In the genomic region with DNA sequence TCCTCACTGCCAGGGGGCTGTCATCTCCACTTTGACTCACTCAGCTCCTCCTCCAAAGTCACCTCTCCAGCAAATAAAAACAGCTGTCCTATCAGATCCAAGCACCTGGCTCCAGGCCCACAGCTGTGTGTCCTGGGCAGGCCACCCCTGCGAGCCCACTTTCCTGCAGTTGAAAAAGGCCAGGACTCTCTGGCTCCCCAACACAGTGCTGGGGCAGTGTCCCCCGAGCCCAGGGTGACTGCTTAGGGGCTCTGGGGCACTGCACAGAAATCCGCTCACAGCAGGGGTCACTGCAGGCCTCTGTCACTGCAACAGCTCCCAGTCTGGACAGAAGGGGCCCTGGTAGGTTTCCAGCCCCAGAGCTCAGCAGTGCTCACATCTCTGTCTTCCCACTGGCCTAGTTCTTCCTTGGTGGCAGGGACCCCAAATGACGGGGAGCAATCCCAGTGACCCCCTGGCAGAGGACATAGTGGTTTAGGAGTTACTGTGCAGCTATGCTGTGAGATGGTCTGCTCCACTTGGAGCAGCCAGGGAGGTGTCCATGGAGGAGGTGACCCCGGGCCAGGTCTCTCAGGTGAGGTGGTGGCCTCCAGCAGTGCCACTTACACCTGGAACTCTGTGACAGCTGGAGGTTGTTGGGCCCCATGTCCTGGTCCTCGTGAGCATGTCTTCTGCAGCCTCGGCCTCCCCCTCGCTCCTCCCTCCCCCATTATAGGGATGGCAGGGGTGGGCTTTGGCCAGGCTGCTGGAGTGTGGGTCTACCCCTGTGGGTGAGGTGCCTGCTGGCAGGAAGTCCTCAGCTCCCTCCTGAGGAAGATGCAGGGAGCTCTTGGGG, we compare ENCODE assay signal across 12 cellular contexts. TPM values are rescaled to one million over a fixed set of nuclear protein-coding genes. Genes with fewer than 3 reads are reported as not detected.
DNase-seq lines count a peak whose midpoint lies in the region; ATAC-seq, FAIRE-seq and TF ChIP-seq lines count a peak whose summit lies in the region.
"Had no signal": no experiment of that assay in that cellular context is flagged by ENCODE, and none has a peak within 500 bp of the region (broad histone marks: within the 10 kb centered on the region; RNA-seq: fewer than 3 reads in every experiment).

No MANE protein-coding gene starts in this region.

- no peaks in the 10 kb centered on the region for H3K9me3 Mint-ChIP-seq in neural crest cell
- no peaks in the 10 kb centered on the region for H3K9me3 Mint-ChIP-seq in CD8-positive, alpha-beta memory T cell
- H3K9me3 Mint-ChIP-seq: activated naive CD8-positive, alpha-beta T cell treated with anti-CD3 and anti-CD28 coated beads, Interleukin-2, amount 10 ng/mL, durations not matched to agents 7 days and 5 days; T-helper 2 cell treated with Interferon-gamma antibody and Interleukin-4, amounts not matched to agents 5 μg/mL and 100 μg/mL, for 36 hours had no signal

- FAIRE-seq in D721Med (lab: Jason Lieb, UNC) = no peak

- TF ChIP-seq CTCF in D721Med (IDR thresholded peaks at IDR 0.05; ENCODE audit: insufficient read depth, missing control alignments) (peak; percentile 19), fibroblast of villous mesenchyme (IDR thresholded peaks at IDR 0.05; ENCODE audit: insufficient read depth, low read depth, low read length) (peak; percentile 25), neural crest cell (conservative IDR thresholded peaks at IDR 0.05) (no peak)

- H3K27me3 ChIP-seq in CD8-positive, alpha-beta memory T cell (ENCODE audit: insufficient read depth, low read length, poor library complexity, severe bottlenecking) = no peaks in the 10 kb centered on the region

- H3K4me3 ChIP-seq in fibroblast of villous mesenchyme (ENCODE audit: low read depth, low read length) = no peak overlapping the region
- no peak overlapping the region for H3K4me3 ChIP-seq in CD8-positive, alpha-beta memory T cell (ENCODE audit: low read length)
- H3K4me3 ChIP-seq: prostate gland had no signal

- peaks cover 9% of the 10 kb centered on the region for H3K4me1 ChIP-seq in CD8-positive, alpha-beta memory T cell (ENCODE audit: insufficient read depth, low read length)

- H3K9me3 ChIP-seq in CD8-positive, alpha-beta memory T cell (ENCODE audit: low read length) = no peaks in the 10 kb centered on the region
- H3K9me3 ChIP-seq: prostate gland had no signal

- H3K4me3 Mint-ChIP-seq in neural crest cell = no peak overlapping the region
- H3K4me3 Mint-ChIP-seq in CD8-positive, alpha-beta memory T cell = no peak overlapping the region
- H3K4me3 Mint-ChIP-seq: activated naive CD8-positive, alpha-beta T cell treated with anti-CD3 and anti-CD28 coated beads, Interleukin-2, amount 10 ng/mL, durations not matched to agents 7 days and 5 days; T-helper 2 cell treated with Interferon-gamma antibody and Interleukin-4, amounts not matched to agents 5 μg/mL and 100 μg/mL, for 36 hours had no signal

- CTCF ChIA-PET in CD8-positive, alpha-beta memory T cell (lab: Charles Lee) = interaction anchor here (1.0 kb wide), 1 partner anchor 13 kb away, joined by 4 read pairs; no protein-coding TSS in a partner anchor

- H3K36me3 Mint-ChIP-seq in neural crest cell (ENCODE audit: low read depth) = no peaks in the 10 kb centered on the region
- no peaks in the 10 kb centered on the region for H3K36me3 Mint-ChIP-seq in CD8-positive, alpha-beta memory T cell
- H3K36me3 Mint-ChIP-seq: activated naive CD8-positive, alpha-beta T cell treated with anti-CD3 and anti-CD28 coated beads, Interleukin-2, amount 10 ng/mL, durations not matched to agents 7 days and 5 days had no signal

- H3K27ac Mint-ChIP-seq in neural crest cell (ENCODE audit: unreplicated experiment) = peak overlapping the region; percentile 27
- H3K27ac Mint-ChIP-seq in CD8-positive, alpha-beta memory T cell = peak overlapping the region in 3 of 8 donors; percentile 35 to 74 (median 56)
- H3K27ac Mint-ChIP-seq: activated naive CD8-positive, alpha-beta T cell treated with anti-CD3 and anti-CD28 coated beads, Interleukin-2, amount 10 ng/mL, durations not matched to agents 7 days and 5 days; T-helper 2 cell treated with Interferon-gamma antibody and Interleukin-4, amounts not matched to agents 5 μg/mL and 100 μg/mL, for 36 hours had no signal

- H3K27ac ChIP-seq in CD8-positive, alpha-beta memory T cell (ENCODE audit: low read depth, low read length) = no peak overlapping the region

- DNase-seq in D721Med (ENCODE audit: insufficient read length, low spot score) = no peak
- no peak for DNase-seq in fibroblast of villous mesenchyme (ENCODE audit: low read depth)
- DNase-seq in neural crest cell (ENCODE audit: low read depth, low spot score) = no peak
- DNase-seq in CD8-positive, alpha-beta memory T cell = no peak
- DNase-seq in hippocampal formation (lab: John Stamatoyannopoulos, UW) = no peak
- DNase-seq in activated T-cell treated with anti-CD3 and anti-CD28 coated beads for 4 hours = no peak
- no peak for DNase-seq in NCI-H1417 treated with DMSO at 0.1 percent for 48 hours (lab: John Stamatoyannopoulos, UW)
- DNase-seq: activated naive CD8-positive, alpha-beta T cell treated with anti-CD3 and anti-CD28 coated beads, Interleukin-2, amount 10 ng/mL, durations not matched to agents 7 days and 5 days; OCI-M1 had no signal

- no peaks in the 10 kb centered on the region for H3K27me3 Mint-ChIP-seq in neural crest cell (ENCODE audit: low read depth)
- H3K27me3 Mint-ChIP-seq in CD8-positive, alpha-beta memory T cell = no peaks in the 10 kb centered on the region
- H3K27me3 Mint-ChIP-seq: activated naive CD8-positive, alpha-beta T cell treated with anti-CD3 and anti-CD28 coated beads, Interleukin-2, amount 10 ng/mL, durations not matched to agents 7 days and 5 days had no signal

- H3K36me3 ChIP-seq in CD8-positive, alpha-beta memory T cell (ENCODE audit: insufficient read depth, low read length) = no peaks in the 10 kb centered on the region
- H3K36me3 ChIP-seq: prostate gland had no signal

- peak; percentile 76 for ATAC-seq in SK-N-SH treated with all-trans-retinoic acid at 6 μM for 48 hours

- H3K4me1 Mint-ChIP-seq in neural crest cell = no peaks in the 10 kb centered on the region
- H3K4me1 Mint-ChIP-seq in CD8-positive, alpha-beta memory T cell = peaks cover 10 to 26% (median 23%) of the 10 kb centered on the region in 3 donors

- POLR2A ChIA-PET in CD8-positive, alpha-beta memory T cell (lab: Charles Lee) = no interaction called here

TF ChIP-seq in SK-N-SH treated with all-trans-retinoic acid at 6 μM for 48 hours, 23 proteins besides CTCF, POLR2A, EP300 and RAD21 (continues in another document):
- TF ChIP-seq PPARA (CRISPR knock-in tag; IDR thresholded peaks at IDR 0.05; ENCODE audit: borderline replicate concordance) = no peak
- no peak for TF ChIP-seq ARNTL (CRISPR knock-in tag; IDR thresholded peaks at IDR 0.05; ENCODE audit: borderline replicate concordance, low read depth)
- TF ChIP-seq, protein P1, sequence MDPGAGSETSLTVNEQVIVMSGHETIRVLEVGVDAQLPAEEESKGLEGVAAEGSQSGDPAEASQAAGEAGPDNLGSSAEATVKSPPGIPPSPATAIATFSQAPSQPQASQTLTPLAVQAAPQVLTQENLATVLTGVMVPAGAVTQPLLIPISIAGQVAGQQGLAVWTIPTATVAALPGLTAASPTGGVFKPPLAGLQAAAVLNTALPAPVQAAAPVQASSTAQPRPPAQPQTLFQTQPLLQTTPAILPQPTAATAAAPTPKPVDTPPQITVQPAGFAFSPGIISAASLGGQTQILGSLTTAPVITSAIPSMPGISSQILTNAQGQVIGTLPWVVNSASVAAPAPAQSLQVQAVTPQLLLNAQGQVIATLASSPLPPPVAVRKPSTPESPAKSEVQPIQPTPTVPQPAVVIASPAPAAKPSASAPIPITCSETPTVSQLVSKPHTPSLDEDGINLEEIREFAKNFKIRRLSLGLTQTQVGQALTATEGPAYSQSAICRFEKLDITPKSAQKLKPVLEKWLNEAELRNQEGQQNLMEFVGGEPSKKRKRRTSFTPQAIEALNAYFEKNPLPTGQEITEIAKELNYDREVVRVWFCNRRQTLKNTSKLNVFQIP (CRISPR knock-in tag; IDR thresholded peaks at IDR 0.05; ENCODE audit: borderline replicate concordance, low read depth) = no peak
- no peak for TF ChIP-seq OSR1 (CRISPR knock-in tag; IDR thresholded peaks at IDR 0.05)
- TF ChIP-seq, protein P2, sequence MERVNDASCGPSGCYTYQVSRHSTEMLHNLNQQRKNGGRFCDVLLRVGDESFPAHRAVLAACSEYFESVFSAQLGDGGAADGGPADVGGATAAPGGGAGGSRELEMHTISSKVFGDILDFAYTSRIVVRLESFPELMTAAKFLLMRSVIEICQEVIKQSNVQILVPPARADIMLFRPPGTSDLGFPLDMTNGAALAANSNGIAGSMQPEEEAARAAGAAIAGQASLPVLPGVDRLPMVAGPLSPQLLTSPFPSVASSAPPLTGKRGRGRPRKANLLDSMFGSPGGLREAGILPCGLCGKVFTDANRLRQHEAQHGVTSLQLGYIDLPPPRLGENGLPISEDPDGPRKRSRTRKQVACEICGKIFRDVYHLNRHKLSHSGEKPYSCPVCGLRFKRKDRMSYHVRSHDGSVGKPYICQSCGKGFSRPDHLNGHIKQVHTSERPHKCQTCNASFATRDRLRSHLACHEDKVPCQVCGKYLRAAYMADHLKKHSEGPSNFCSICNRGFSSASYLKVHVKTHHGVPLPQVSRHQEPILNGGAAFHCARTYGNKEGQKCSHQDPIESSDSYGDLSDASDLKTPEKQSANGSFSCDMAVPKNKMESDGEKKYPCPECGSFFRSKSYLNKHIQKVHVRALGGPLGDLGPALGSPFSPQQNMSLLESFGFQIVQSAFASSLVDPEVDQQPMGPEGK (CRISPR knock-in tag; IDR thresholded peaks at IDR 0.05; ENCODE audit: borderline replicate concordance) = no peak
- TF ChIP-seq ZFP3 (CRISPR knock-in tag; IDR thresholded peaks at IDR 0.05) = no peak
- TF ChIP-seq, protein P3, sequence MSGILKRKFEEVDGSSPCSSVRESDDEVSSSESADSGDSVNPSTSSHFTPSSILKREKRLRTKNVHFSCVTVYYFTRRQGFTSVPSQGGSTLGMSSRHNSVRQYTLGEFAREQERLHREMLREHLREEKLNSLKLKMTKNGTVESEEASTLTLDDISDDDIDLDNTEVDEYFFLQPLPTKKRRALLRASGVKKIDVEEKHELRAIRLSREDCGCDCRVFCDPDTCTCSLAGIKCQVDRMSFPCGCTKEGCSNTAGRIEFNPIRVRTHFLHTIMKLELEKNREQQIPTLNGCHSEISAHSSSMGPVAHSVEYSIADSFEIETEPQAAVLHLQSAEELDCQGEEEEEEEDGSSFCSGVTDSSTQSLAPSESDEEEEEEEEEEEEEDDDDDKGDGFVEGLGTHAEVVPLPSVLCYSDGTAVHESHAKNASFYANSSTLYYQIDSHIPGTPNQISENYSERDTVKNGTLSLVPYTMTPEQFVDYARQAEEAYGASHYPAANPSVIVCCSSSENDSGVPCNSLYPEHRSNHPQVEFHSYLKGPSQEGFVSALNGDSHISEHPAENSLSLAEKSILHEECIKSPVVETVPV (CRISPR knock-in tag; IDR thresholded peaks at IDR 0.05) = no peak
- no peak for TF ChIP-seq ZNF70 (CRISPR knock-in tag; IDR thresholded peaks at IDR 0.05)

RNA-seq across cellular contexts. Expression of a gene that starts 35.5 kb away (rescaled TPM):
- total RNA-seq in fibroblast of villous mesenchyme = 17.1 and 19.9 TPM in 2 replicates
- 39.8 and 40.3 TPM in 2 replicates for total RNA-seq in neural crest cell
- total RNA-seq in CD8-positive, alpha-beta memory T cell = 10 to 100 TPM; 18.0 to 18.2 TPM
- 4.6 TPM for polyA plus RNA-seq in CD8-positive, alpha-beta memory T cell
